17 cellular contexts compared by ENCODE assay signal in genomic region chr9:109254317-109254716, GRCh38.
DNase-seq lines count a peak whose midpoint lies in the region; ATAC-seq, FAIRE-seq and TF ChIP-seq lines count a peak whose summit lies in the region.
"Had no signal": no experiment of that assay in that cellular context is flagged by ENCODE, and none has a peak within 500 bp of the region (broad histone marks: within the 10 kb centered on the region; RNA-seq: fewer than 3 reads in every experiment).

No MANE protein-coding gene starts in this region.

- CTCF ChIA-PET in MCF 10A (lab: Yijun Ruan, JAX) = interaction anchor here (0.5 to 1.4 kb wide), 6 partner anchors 9 to 181 kb away, joined by 3 to 5 read pairs (median 3); no protein-coding TSS in a partner anchor
- CTCF ChIA-PET in activated CD4-positive, alpha-beta memory T cell treated with anti-CD3 and anti-CD28 coated beads for 36 hours (lab: Charles Lee) = no interaction called here

- H3K36me3 ChIP-seq in keratinocyte (ENCODE audit: control insufficient read depth in 2 of 2, extremely low read depth in 1 of 2, insufficient read depth in 2 of 2, low read length in 2 of 2) (peaks cover 0 to 3% of the 10 kb centered on the region in 2 experiments), thyroid gland (no peaks in the 10 kb centered on the region)

- no peak for DNase-seq in Right ventricle myocardium inferior (ENCODE audit: missing footprints)
- DNase-seq in cardiac septum (ENCODE audit: low spot score) = no peak
- DNase-seq in MCF 10A (ENCODE audit: unreplicated experiment) = peak; percentile 74
- DNase-seq in keratinocyte (ENCODE audit: low read depth, low spot score) = no peak
- no peak for DNase-seq in thyroid gland
- no peak for DNase-seq in HTR-8/SVneo (ENCODE audit: insufficient read length, low spot score)
- no peak for DNase-seq in activated CD4-positive, alpha-beta memory T cell treated with anti-CD3 and anti-CD28 coated beads for 36 hours
- DNase-seq: Calu3; KBM-7; left colon; naive thymus-derived CD8-positive, alpha-beta T cell; NCI-H1694 treated with DMSO at 0.1 percent for 48 hours; small intestine had no signal

- peak; percentile 20 for ATAC-seq in Right ventricle myocardium inferior
- ATAC-seq in GM18909 (IDR thresholded peaks at IDR 0.05; ENCODE audit: poor library complexity, unreplicated experiment) = no peak
- ATAC-seq: left colon; naive thymus-derived CD8-positive, alpha-beta T cell had no signal

- peaks cover 56% of the 10 kb centered on the region for H3K4me1 Mint-ChIP-seq in MCF 10A (ENCODE audit: insufficient read depth, unreplicated experiment)
- no peaks in the 10 kb centered on the region for H3K4me1 Mint-ChIP-seq in activated CD4-positive, alpha-beta memory T cell treated with anti-CD3 and anti-CD28 coated beads for 36 hours (ENCODE audit: low read depth)
- H3K4me1 Mint-ChIP-seq: naive thymus-derived CD8-positive, alpha-beta T cell had no signal

- H3K27ac Mint-ChIP-seq in MCF 10A (ENCODE audit: low read depth, unreplicated experiment) = peak overlapping the region; percentile 96
- H3K27ac Mint-ChIP-seq in activated CD4-positive, alpha-beta memory T cell treated with anti-CD3 and anti-CD28 coated beads for 36 hours = no peak overlapping the region
- H3K27ac Mint-ChIP-seq: activated naive CD8-positive, alpha-beta T cell; naive thymus-derived CD8-positive, alpha-beta T cell had no signal

- no peak for TF ChIP-seq POLR2A in thyroid gland (IDR thresholded peaks at IDR 0.05)

- no TSS peak for BruUV-seq in MCF 10A (replicated peaks; lab: Mats Ljungman, UMichigan)

- TF ChIP-seq CTCF in MCF 10A (IDR thresholded peaks at IDR 0.05; ENCODE audit: unreplicated experiment) (no peak), keratinocyte (optimal IDR thresholded peaks at IDR 0.05 in 1 of 3, IDR thresholded peaks at IDR 0.05 in 1 of 3, conservative IDR thresholded peaks at IDR 0.05 in 1 of 3; ENCODE audit: extremely low read depth in 1 of 3, insufficient read depth in 2 of 3, low read length in 3 of 3) (no peak), thyroid gland (IDR thresholded peaks at IDR 0.05) (no peak)

- POLR2A ChIA-PET in MCF 10A (lab: Yijun Ruan, JAX) = interaction anchor here (0.6 to 4.7 kb wide), 13 partner anchors 13 to 145 kb away, joined by 3 to 25 read pairs (median 8); partner anchors contain the start of gene TMEM245
- POLR2A ChIA-PET in activated CD4-positive, alpha-beta memory T cell treated with anti-CD3 and anti-CD28 coated beads for 36 hours (lab: Charles Lee) = no interaction called here

- H3K9me1 ChIP-seq in keratinocyte (ENCODE audit: control insufficient read depth, extremely low read depth, insufficient read depth, low read length) = peaks cover 2% of the 10 kb centered on the region

- dilution Hi-C loops in keratinocyte (cut with MboI; ENCODE audit: extremely low pct_ligation_motif_present, low sequenced_read_pairs) = no loop called here

- H3K9ac ChIP-seq in keratinocyte (ENCODE audit: control insufficient read depth, extremely low read depth, insufficient read depth, low read length) = no peak overlapping the region

- H3K79me2 ChIP-seq in keratinocyte (ENCODE audit: control insufficient read depth, insufficient read depth, low read length) = no peaks in the 10 kb centered on the region

- peak overlapping the region; percentile 59 for H3K4me3 Mint-ChIP-seq in MCF 10A (ENCODE audit: unreplicated experiment)
- no peak overlapping the region for H3K4me3 Mint-ChIP-seq in activated CD4-positive, alpha-beta memory T cell treated with anti-CD3 and anti-CD28 coated beads for 36 hours
- H3K4me3 Mint-ChIP-seq: activated naive CD8-positive, alpha-beta T cell; naive thymus-derived CD8-positive, alpha-beta T cell had no signal

- H3K4me1 ChIP-seq in keratinocyte (ENCODE audit: control insufficient read depth, extremely low read depth, insufficient read depth, low read length) (peaks cover 31% of the 10 kb centered on the region), thyroid gland (peaks cover 45 to 57% of the 10 kb centered on the region in 2 donors)

- peaks cover 21% of the 10 kb centered on the region for H3K36me3 Mint-ChIP-seq in MCF 10A (ENCODE audit: insufficient read depth, unreplicated experiment)
- no peaks in the 10 kb centered on the region for H3K36me3 Mint-ChIP-seq in activated CD4-positive, alpha-beta memory T cell treated with anti-CD3 and anti-CD28 coated beads for 36 hours
- H3K36me3 Mint-ChIP-seq: activated naive CD8-positive, alpha-beta T cell; naive thymus-derived CD8-positive, alpha-beta T cell had no signal

- FAIRE-seq in keratinocyte (lab: Jason Lieb, UNC) (no peak), HTR-8/SVneo (lab: Jason Lieb, UNC) (no peak)
- FAIRE-seq: small intestine, TTC549 had no signal

- 77 to 85% methylated on average over 4 of the region's 4 CpGs for WGBS in thyroid gland, 2 donors

- no peaks in the 10 kb centered on the region for H4K20me1 ChIP-seq in keratinocyte (ENCODE audit: control insufficient read depth, extremely low read depth, insufficient read depth, low read length)

- H2AFZ ChIP-seq in keratinocyte (ENCODE audit: control insufficient read depth, low read length) = no peak overlapping the region

- intact Hi-C loops in Right ventricle myocardium inferior (cut with DNase I) = no loop called here
- intact Hi-C loops in cardiac septum (cut with DNase I) = no loop called here
- intact Hi-C loops in MCF 10A (cut with micrococcal nuclease) = loop anchor here (2.0 kb wide), 1 partner anchor 62 kb away; no protein-coding TSS in a partner anchor
- intact Hi-C loops in thyroid gland (cut with DNase I) = no loop called here
- intact Hi-C loops in activated CD4-positive, alpha-beta memory T cell treated with anti-CD3 and anti-CD28 coated beads for 36 hours (cut with micrococcal nuclease) = no loop called here

- H3K9me3 ChIP-seq in keratinocyte (ENCODE audit: control insufficient read depth, low read depth, low read length) = no peaks in the 10 kb centered on the region
- no peaks in the 10 kb centered on the region for H3K9me3 ChIP-seq in thyroid gland

- H3K27me3 ChIP-seq in keratinocyte (ENCODE audit: control insufficient read depth, extremely low read depth, insufficient read depth, low read length) (no peaks in the 10 kb centered on the region), thyroid gland (no peaks in the 10 kb centered on the region)

- H3K9me3 Mint-ChIP-seq in MCF 10A (ENCODE audit: unreplicated experiment) = no peaks in the 10 kb centered on the region
- H3K9me3 Mint-ChIP-seq in activated CD4-positive, alpha-beta memory T cell treated with anti-CD3 and anti-CD28 coated beads for 36 hours = no peaks in the 10 kb centered on the region
- H3K9me3 Mint-ChIP-seq: naive thymus-derived CD8-positive, alpha-beta T cell had no signal

- H3K27me3 Mint-ChIP-seq in MCF 10A (ENCODE audit: insufficient read depth, unreplicated experiment) = no peaks in the 10 kb centered on the region
- no peaks in the 10 kb centered on the region for H3K27me3 Mint-ChIP-seq in activated CD4-positive, alpha-beta memory T cell treated with anti-CD3 and anti-CD28 coated beads for 36 hours

- H3K4me3 ChIP-seq in keratinocyte (ENCODE audit: control insufficient read depth in 2 of 3, extremely low read depth in 1 of 3, insufficient read depth in 2 of 3, low read depth in 1 of 3, low read length in 3 of 3) (no peak overlapping the region), thyroid gland (replicated peaks in 1 of 3) (no peak overlapping the region)

- H3K27ac ChIP-seq in keratinocyte (ENCODE audit: control insufficient read depth, insufficient read depth, low read length) (peak overlapping the region; percentile 24), thyroid gland (peak overlapping the region; percentile 76 to 90 (median 86))
- H3K27ac ChIP-seq: 22Rv1 had no signal

- H3K4me2 ChIP-seq in keratinocyte (ENCODE audit: control insufficient read depth, extremely low read depth, insufficient read depth, low read depth, low read length) = no peak overlapping the region
